ENCODE assay signal across 8 cellular contexts in genomic region chr14:37230551-37231194, GRCh38. TPM values are rescaled to one million over a fixed set of nuclear protein-coding genes. Genes with fewer than 3 reads are reported as not detected.
A peak's percentile ranks its signal among the peaks of the same experiment; 100 is the strongest.
DNase-seq lines count a peak whose midpoint lies in the region; ATAC-seq and TF ChIP-seq lines count a peak whose summit lies in the region.

No MANE protein-coding gene starts in this region.

- intact Hi-C loops in body of pancreas (cut with DNase I) = loop anchor here (10.0 kb wide), 1 partner anchor 644 kb away; no protein-coding TSS in a partner anchor
- intact Hi-C loops in uterus (cut with DNase I; ENCODE audit: low total_unique reads) = no loop called here

- ATAC-seq in GM18861 (IDR thresholded peaks at IDR 0.05; ENCODE audit: unreplicated experiment) (peak; percentile 68), HG03571 (IDR thresholded peaks at IDR 0.05; ENCODE audit: unreplicated experiment) (peak; percentile 69), body of pancreas (peak; percentile 53)

- DNase-seq in BE2C (peak; percentile 16), NCI-H524 (lab: John Stamatoyannopoulos, UW) (peak; percentile 63 to 81), body of pancreas (peak in 2 of 4 donors; percentile 10 to 56), kidney tubule cell (ENCODE audit: low spot score) (peak; percentile 69), uterus (no peak)
- DNase-seq in activated CD4-positive, alpha-beta T cell treated with anti-CD3 and anti-CD28 coated beads, Interleukin-2, amount 50 U/mL, for 48 hours = no peak

- no peak for TF ChIP-seq POLR2A in body of pancreas (IDR thresholded peaks at IDR 0.05)
- no peak for TF ChIP-seq POLR2A in uterus (IDR thresholded peaks at IDR 0.05)

- H3K36me3 ChIP-seq in BE2C (no peaks in the 10 kb centered on the region), body of pancreas (replicated peaks in 1 of 2; ENCODE audit: insufficient read depth in 1 of 2, low read depth in 2 of 2) (no peaks in the 10 kb centered on the region), uterus (no peaks in the 10 kb centered on the region)

- WGBS in body of pancreas, 2 donors = 55 to 56% methylated on average over 5 of the region's 5 CpGs

- H3K9me3 ChIP-seq in BE2C (no peaks in the 10 kb centered on the region), body of pancreas (no peaks in the 10 kb centered on the region), uterus (no peaks in the 10 kb centered on the region)

- no peak overlapping the region for H3K4me3 ChIP-seq in BE2C (ENCODE audit: low read depth, low read length)
- H3K4me3 ChIP-seq in body of pancreas = no peak overlapping the region
- H3K4me3 ChIP-seq in uterus = no peak overlapping the region

- no peaks in the 10 kb centered on the region; the same call in 1 of the 2 replicates for H3K27me3 ChIP-seq in BE2C
- H3K27me3 ChIP-seq in body of pancreas = peaks cover 0 to 3% of the 10 kb centered on the region in 2 donors
- H3K27me3 ChIP-seq in uterus = no peaks in the 10 kb centered on the region

- TF ChIP-seq CTCF in BE2C (IDR thresholded peaks at IDR 0.05; ENCODE audit: low read depth, low read length) (peak; percentile 76), body of pancreas (IDR thresholded peaks at IDR 0.05) (peak; percentile 45 to 95 (median 64)), uterus (IDR thresholded peaks at IDR 0.05) (peak; percentile 46 to 75 (median 60))

- H3K27ac ChIP-seq in body of pancreas (no peak overlapping the region), uterus (no peak overlapping the region)

- H3K4me1 ChIP-seq in BE2C = no peaks in the 10 kb centered on the region
- no peaks in the 10 kb centered on the region for H3K4me1 ChIP-seq in body of pancreas
- no peaks in the 10 kb centered on the region for H3K4me1 ChIP-seq in uterus

RNA-seq across cellular contexts. Expression of gene MIPOL1, which starts 32.9 kb away (rescaled TPM):
- 1.2 TPM for polyA plus RNA-seq in BE2C (2012; ENCODE audit: insufficient read depth, insufficient read length, low read depth)
- 10 to 100 TPM in 1 of 2 donors, 1 to 10 TPM in 1; 8.6 to 27.0 TPM for total RNA-seq in body of pancreas
- 10 to 100 TPM; 22.8 to 52.1 (median 39.4) TPM for total RNA-seq in uterus

RNA-seq across cellular contexts. Expression of gene SLC25A21, which starts 58.3 kb away (rescaled TPM):
- 1.2 TPM for polyA plus RNA-seq in BE2C (2012; ENCODE audit: insufficient read depth, insufficient read length, low read depth)
- total RNA-seq in body of pancreas = not detected
- 1 to 10 TPM in 2 of 4 donors, under 1 TPM in 1, not detected in 1; under 0.01 to 3.0 (median 2.0) TPM for total RNA-seq in uterus

Comparison
In these comparisons a context has a peak if more than half of its experiments do, and no peak if none do; other contexts are left out.
1. DNase-seq: peak in BE2C (single experiment), NCI-H524 (2 of 2) and kidney tubule cell (single experiment); none in uterus (0 of 2) and activated CD4-positive, alpha-beta T cell treated with anti-CD3 and anti-CD28 coated beads, Interleukin-2, amount 50 U/mL, for 48 hours (0 of 2).
2. Peak in every context shown above with its lines, with median percentiles within 50 percentile points of each other: CTCF ChIP-seq and ATAC-seq.